ENCODE assay signal across 8 cellular contexts in genomic region chr6:105402090-105402980, GRCh38. TPM values are rescaled to one million over a fixed set of nuclear protein-coding genes. Genes with fewer than 3 reads are reported as not detected.
DNase-seq lines count a peak whose midpoint lies in the region; ATAC-seq and TF ChIP-seq lines count a peak whose summit lies in the region.

No MANE protein-coding gene starts in this region.

- peak overlapping the region; percentile 95 for H3K4me3 Mint-ChIP-seq in activated naive CD8-positive, alpha-beta T cell treated with anti-CD3 and anti-CD28 coated beads, Interleukin-2, amount 50 U/mL, for 24 hours

- ATAC-seq in GM18909 (IDR thresholded peaks at IDR 0.05; ENCODE audit: poor library complexity, unreplicated experiment) (peak; percentile 57), HG03159 (IDR thresholded peaks at IDR 0.05; ENCODE audit: unreplicated experiment) (peak; percentile 47), left ventricle myocardium superior (peak; percentile 23)
- peak; percentile 59 for ATAC-seq in activated naive CD8-positive, alpha-beta T cell treated with anti-CD3 and anti-CD28 coated beads, Interleukin-2, amount 50 U/mL, for 24 hours

- peak overlapping the region; percentile 80 for H3K27ac Mint-ChIP-seq in activated naive CD8-positive, alpha-beta T cell treated with anti-CD3 and anti-CD28 coated beads, Interleukin-2, amount 50 U/mL, for 24 hours

- no peaks in the 10 kb centered on the region for H3K36me3 Mint-ChIP-seq in activated naive CD8-positive, alpha-beta T cell treated with anti-CD3 and anti-CD28 coated beads, Interleukin-2, amount 50 U/mL, for 24 hours (ENCODE audit: low read depth)

- peaks cover 6% of the 10 kb centered on the region for H3K27me3 Mint-ChIP-seq in activated naive CD8-positive, alpha-beta T cell treated with anti-CD3 and anti-CD28 coated beads, Interleukin-2, amount 50 U/mL, for 24 hours

- TF ChIP-seq POLR2A in sigmoid colon (IDR thresholded peaks at IDR 0.05): no peak

- TF ChIP-seq CTCF in BJ (IDR thresholded peaks at IDR 0.05; ENCODE audit: insufficient read depth, low read depth, low read length): 0 out of 2 replicates have a peak, but pooled peaks have one; percentile 23
- TF ChIP-seq CTCF in sigmoid colon (IDR thresholded peaks at IDR 0.05): no peak

- H3K4me1 Mint-ChIP-seq in activated naive CD8-positive, alpha-beta T cell treated with anti-CD3 and anti-CD28 coated beads, Interleukin-2, amount 50 U/mL, for 24 hours: peaks cover 64% of the 10 kb centered on the region

- H3K36me3 ChIP-seq in BJ (ENCODE audit: control insufficient read depth, insufficient read depth, low read length) (no peaks in the 10 kb centered on the region), sigmoid colon (no peaks in the 10 kb centered on the region)

- H3K9me3 ChIP-seq in sigmoid colon: no peaks in the 10 kb centered on the region

- no peaks in the 10 kb centered on the region for H3K9me3 Mint-ChIP-seq in activated naive CD8-positive, alpha-beta T cell treated with anti-CD3 and anti-CD28 coated beads, Interleukin-2, amount 50 U/mL, for 24 hours

- H3K4me3 ChIP-seq in BJ (ENCODE audit: low read depth, low read length) (peak overlapping the region; percentile 85), sigmoid colon (peak overlapping the region; percentile 86 to 95 (median 90))

- TF ChIP-seq EP300 in sigmoid colon (IDR thresholded peaks at IDR 0.05): no peak

- H3K27me3 ChIP-seq in BJ (ENCODE audit: control insufficient read depth, insufficient read depth, low read length) (no peaks in the 10 kb centered on the region), sigmoid colon (no peaks in the 10 kb centered on the region)

- peak overlapping the region; percentile 66 to 89 (median 83) for H3K27ac ChIP-seq in sigmoid colon

- DNase-seq in BJ (ENCODE audit: low read depth) (no peak), NOMO-1 treated with dmso at 0.1 percent for 144 hours (lab: John Stamatoyannopoulos, UW; ENCODE audit: unreplicated experiment) (peak; percentile 30), left ventricle myocardium superior (peak; percentile 66), sigmoid colon (peak; percentile 65), NCI-H128 (lab: John Stamatoyannopoulos, UW; ENCODE audit: unreplicated experiment) (no peak)
- no peak for DNase-seq in activated naive CD8-positive, alpha-beta T cell treated with anti-CD3 and anti-CD28 coated beads, Interleukin-2, amount 50 U/mL, for 24 hours

- intact Hi-C loops in left ventricle myocardium superior (cut with micrococcal nuclease): loop anchor here (5.0 kb wide), 1 partner anchor 315 kb away; no protein-coding TSS in a partner anchor
- intact Hi-C loops in sigmoid colon (cut with DNase I): loop anchor here (2.0 to 5.0 kb wide), 2 partner anchors 76 to 265 kb away; a partner anchor contains a TSS

- H3K4me1 ChIP-seq in sigmoid colon: peaks cover 0 to 30% (median 25%) of the 10 kb centered on the region in 4 donors

- 1 to 4% methylated on average over 54 of the region's 54 CpGs for WGBS in sigmoid colon, 2 donors

- POLR2A ChIA-PET in BJ (lab: Charles Lee): interaction anchor here (0.6 kb wide), 1 partner anchor 11 kb away, joined by 3 read pairs; no protein-coding TSS in a partner anchor

- CTCF ChIA-PET in BJ (lab: Yijun Ruan, JAX): interaction anchor here (0.6 to 2.7 kb wide), 30 partner anchors 10 to 382 kb away, joined by 3 to 24 read pairs (median 3); no protein-coding TSS in a partner anchor

RNA-seq across cellular contexts. Expression of gene PREP, which starts 0.5 kb away (rescaled TPM):
- polyA plus RNA-seq in BJ (2011; rRNA removed): 10.8 and 12.0 TPM in 2 replicates
- polyA minus RNA-seq in BJ (2011; rRNA and poly(A)+ RNA removed): 16.9 and 26.4 TPM in 2 replicates
- total RNA-seq in left ventricle myocardium superior: 31.6 TPM
- total RNA-seq in sigmoid colon: 10 to 100 TPM; 14.1 to 23.5 (median 21.1) TPM
- 10 to 100 TPM; 37.2 to 47.9 (median 44.6) TPM for polyA plus RNA-seq in sigmoid colon

Comparison
In these comparisons a context has a peak if more than half of its experiments do, and no peak if none do; other contexts are left out.
1. DNase-seq: peak in NOMO-1 treated with dmso at 0.1 percent for 144 hours (single experiment), left ventricle myocardium superior (single experiment) and sigmoid colon (single experiment); none in BJ (single experiment), activated naive CD8-positive, alpha-beta T cell treated with anti-CD3 and anti-CD28 coated beads, Interleukin-2, amount 50 U/mL, for 24 hours (single experiment) and NCI-H128 (single experiment).
2. Peak in every context shown above with its lines, with median percentiles within 50 percentile points of each other: ATAC-seq.